ENCODE assay signal across 9 cellular contexts in genomic region chr10:124064158-124064603, GRCh38. TPM values are rescaled to one million over a fixed set of nuclear protein-coding genes. Genes with fewer than 3 reads are reported as not detected.
DNase-seq lines count a peak whose midpoint lies in the region; ATAC-seq, FAIRE-seq and TF ChIP-seq lines count a peak whose summit lies in the region.
"Had no signal": no experiment of that assay in that cellular context is flagged by ENCODE, and none has a peak within 500 bp of the region (broad histone marks: within the 10 kb centered on the region; RNA-seq: fewer than 3 reads in every experiment).

No MANE protein-coding gene starts in this region.

- H3K27me3 ChIP-seq in pancreas: no peaks in the 10 kb centered on the region

- H3K27me3 Mint-ChIP-seq in chondrocyte (ENCODE audit: low read depth): no peaks in the 10 kb centered on the region

- 57 to 64% methylated on average over 13 of the region's 13 CpGs for WGBS in pancreas, 2 donors

- intact Hi-C loops in pancreas (cut with DNase I): no loop called here

- H3K27ac ChIP-seq in pancreas: peak overlapping the region in 3 of 4 donors; percentile 43 to 72 (median 66)

- peaks cover 53% of the 10 kb centered on the region for H3K4me1 Mint-ChIP-seq in chondrocyte (ENCODE audit: low read depth)

- peaks cover 1% of the 10 kb centered on the region for H3K36me3 Mint-ChIP-seq in chondrocyte (ENCODE audit: low read depth)

- DNase-seq in chondrocyte (ENCODE audit: low spot score) (no peak), pancreas (peak in 1 of 6 donors; percentile 43), NCI-H1436 (lab: John Stamatoyannopoulos, UW) (no peak), NOMO-1 treated with DMSO at 0.1 percent for 48 hours (lab: John Stamatoyannopoulos, UW; ENCODE audit: unreplicated experiment) (no peak), DMS 273 treated with DMSO at 0.1 percent for 48 hours (lab: John Stamatoyannopoulos, UW) (no peak), NCI-H69 (lab: John Stamatoyannopoulos, UW) (no peak)
- DNase-seq: NCI-H1048 had no signal

- H3K4me3 ChIP-seq in pancreas: peak overlapping the region in 1 of 4 donors; percentile 10

- H3K4me1 ChIP-seq in pancreas: peaks cover 0 to 25% (median 7%) of the 10 kb centered on the region in 3 donors

- peak overlapping the region; percentile 85 for H3K27ac Mint-ChIP-seq in chondrocyte (ENCODE audit: unreplicated experiment)

- no peak for FAIRE-seq in pancreas (lab: Jason Lieb, UNC)

- H3K9me3 ChIP-seq in pancreas: no peaks in the 10 kb centered on the region

- no peaks in the 10 kb centered on the region for H3K36me3 ChIP-seq in pancreas

- no peaks in the 10 kb centered on the region for H3K9me3 Mint-ChIP-seq in chondrocyte (ENCODE audit: low read depth)

- TF ChIP-seq CTCF in chondrocyte (IDR thresholded peaks at IDR 0.05): no peak
- TF ChIP-seq CTCF in pancreas (IDR thresholded peaks at IDR 0.05): no peak

- H3K4me3 Mint-ChIP-seq in chondrocyte (ENCODE audit: unreplicated experiment): no peak overlapping the region

- ATAC-seq in GM18511 (IDR thresholded peaks at IDR 0.05; ENCODE audit: unreplicated experiment) (peak; percentile 61), HG02885 (IDR thresholded peaks at IDR 0.05; ENCODE audit: poor library complexity, unreplicated experiment) (peak; percentile 33), pancreas (peak; percentile 29 to 60 (median 58))

RNA-seq across cellular contexts. Expression of gene CHST15, which starts 29.2 kb away (rescaled TPM):
- total RNA-seq in chondrocyte: 26.1 to 43.8 TPM (median 42.8 TPM) in 3 replicates
- total RNA-seq in pancreas: 10 to 100 TPM in 5 of 6 donors, 1 to 10 TPM in 1; 9.4 to 17.3 (median 14.0) TPM
- 10 to 100 TPM in 1 of 2 donors, 1 to 10 TPM in 1; 4.8 to 12.4 TPM for polyA plus RNA-seq in pancreas
